8 cellular contexts compared by ENCODE assay signal in genomic region chr19:49570138-49570856, GRCh38. TPM values are rescaled to one million over a fixed set of nuclear protein-coding genes. Genes with fewer than 3 reads are reported as not detected.
DNase-seq lines count a peak whose midpoint lies in the region; ATAC-seq and TF ChIP-seq lines count a peak whose summit lies in the region.

No MANE protein-coding gene starts in this region.

- in situ Hi-C loops in brain microvascular endothelial cell (cut with HindIII; ENCODE audit: low pct_ligation_motif_present, low sequenced_read_pairs): no loop called here

- H3K27me3 Mint-ChIP-seq in T-cell: no peaks in the 10 kb centered on the region

- TF ChIP-seq CTCF in AG04449 (IDR thresholded peaks at IDR 0.05; ENCODE audit: insufficient read depth, low read length, missing control alignments) (peak; percentile 79), GM12875 (IDR thresholded peaks at IDR 0.05; ENCODE audit: borderline replicate concordance, insufficient read depth, low read depth, low read length) (peak; percentile 89), brain microvascular endothelial cell (IDR thresholded peaks at IDR 0.05; ENCODE audit: low read depth, low read length, missing control alignments) (peak; percentile 99)

- no peak overlapping the region for H3K4me3 ChIP-seq in AG04449 (ENCODE audit: low read depth, low read length)
- no peak overlapping the region for H3K4me3 ChIP-seq in GM12875 (ENCODE audit: low read depth, low read length)
- no peak overlapping the region for H3K4me3 ChIP-seq in brain microvascular endothelial cell (ENCODE audit: low read depth, low read length)

- H3K36me3 ChIP-seq in brain microvascular endothelial cell (replicated peaks): peaks cover 9% of the 10 kb centered on the region

- H3K27ac ChIP-seq in brain microvascular endothelial cell: no peak overlapping the region

- no peaks in the 10 kb centered on the region for H3K27me3 ChIP-seq in brain microvascular endothelial cell (replicated peaks)

- peaks cover 8% of the 10 kb centered on the region for H3K36me3 Mint-ChIP-seq in T-cell

- no peaks in the 10 kb centered on the region for H3K9me3 Mint-ChIP-seq in T-cell

- no peak for DNase-seq in AG04449 (ENCODE audit: low read depth, low spot score)
- DNase-seq in NCI-H1930 (lab: John Stamatoyannopoulos, UW): peak; percentile 82 to 87
- peak in 31 of 34 experiments; percentile 51 to 81 (median 72) for DNase-seq in T-cell
- peak; percentile 75 for DNase-seq in brain microvascular endothelial cell
- peak; percentile 91 for DNase-seq in iPS-NIHi11 (ENCODE audit: low spot score)
- peak; percentile 68 for DNase-seq in stimulated activated CD4-positive, alpha-beta T cell treated with anti-CD3 and anti-CD28 coated beads, Interleukin-1b, Interleukin-23, amount 100 ng/mL, for 48 hours

- H3K4me1 Mint-ChIP-seq in T-cell: peaks cover 60 to 66% (median 60%) of the 10 kb centered on the region in 3 donors

- H3K27ac Mint-ChIP-seq in T-cell: peak overlapping the region; percentile 87

- ATAC-seq in T-cell (replicated peaks in 1 of 4): peak; percentile 10 to 46 (median 22)
- no peak for ATAC-seq in HG03108 (IDR thresholded peaks at IDR 0.05; ENCODE audit: unreplicated experiment)

- H3K4me3 Mint-ChIP-seq in T-cell: peak overlapping the region in 1 of 3 donors; percentile 77

- POLR2A ChIA-PET in AG04449 (lab: Yijun Ruan, JAX): interaction anchor here (1.5 kb wide), 1 partner anchor 10 kb away, joined by 7 read pairs; the partner anchor contains the start of genes NOSIP and PRRG2
- POLR2A ChIA-PET in T-cell (lab: Charles Lee): interaction anchor here (0.6 kb wide), 2 partner anchors 12 to 348 kb away, joined by 4 read pairs; no protein-coding TSS in a partner anchor

- CTCF ChIA-PET in AG04449 (lab: Yijun Ruan, JAX): interaction anchor here (0.6 to 7.0 kb wide), 48 partner anchors 10 to 442 kb away, joined by 3 to 200 read pairs (median 5); partner anchors contain the start of genes ALDH16A1, BCL2L12, FLT3LG and IRF3
- CTCF ChIA-PET in T-cell (lab: Charles Lee): interaction anchor here (0.6 to 3.4 kb wide), 25 partner anchors 9 to 292 kb away, joined by 3 to 40 read pairs (median 4); partner anchors contain the start of genes FLT3LG (in 1 of the 2), NOSIP (in 1 of the 2), PRRG2 (in 1 of the 2) and RCN3 (in 1 of the 2)

RNA-seq across cellular contexts. Expression of gene NOSIP, which starts 10.1 kb away (rescaled TPM):
- total RNA-seq in T-cell: 100 to 1,000 TPM; 152 to 297 (median 176) TPM

RNA-seq across cellular contexts. Expression of gene PRRG2, which starts 10.8 kb away (rescaled TPM):
- total RNA-seq in T-cell: 1 to 10 TPM in 3 of 5 donors, under 1 TPM in 2; 0.37 to 1.7 (median 1.2) TPM

RNA-seq across cellular contexts. Expression of gene PRR12, which starts 20.7 kb away (rescaled TPM):
- 10 to 100 TPM; 50.8 to 81.7 (median 78.8) TPM for total RNA-seq in T-cell

RNA-seq across cellular contexts. Expression of gene RCN3, which starts 42.5 kb away (rescaled TPM):
- total RNA-seq in T-cell: 1 to 10 TPM; 1.2 to 5.7 (median 1.3) TPM

RNA-seq across cellular contexts. Expression of gene FCGRT, which starts 57.8 kb away (rescaled TPM):
- 10 to 100 TPM; 20.3 to 41.5 (median 26.4) TPM for total RNA-seq in T-cell
